Comparison of ENCODE assay signal across 1 cellular context in the genomic region with DNA sequence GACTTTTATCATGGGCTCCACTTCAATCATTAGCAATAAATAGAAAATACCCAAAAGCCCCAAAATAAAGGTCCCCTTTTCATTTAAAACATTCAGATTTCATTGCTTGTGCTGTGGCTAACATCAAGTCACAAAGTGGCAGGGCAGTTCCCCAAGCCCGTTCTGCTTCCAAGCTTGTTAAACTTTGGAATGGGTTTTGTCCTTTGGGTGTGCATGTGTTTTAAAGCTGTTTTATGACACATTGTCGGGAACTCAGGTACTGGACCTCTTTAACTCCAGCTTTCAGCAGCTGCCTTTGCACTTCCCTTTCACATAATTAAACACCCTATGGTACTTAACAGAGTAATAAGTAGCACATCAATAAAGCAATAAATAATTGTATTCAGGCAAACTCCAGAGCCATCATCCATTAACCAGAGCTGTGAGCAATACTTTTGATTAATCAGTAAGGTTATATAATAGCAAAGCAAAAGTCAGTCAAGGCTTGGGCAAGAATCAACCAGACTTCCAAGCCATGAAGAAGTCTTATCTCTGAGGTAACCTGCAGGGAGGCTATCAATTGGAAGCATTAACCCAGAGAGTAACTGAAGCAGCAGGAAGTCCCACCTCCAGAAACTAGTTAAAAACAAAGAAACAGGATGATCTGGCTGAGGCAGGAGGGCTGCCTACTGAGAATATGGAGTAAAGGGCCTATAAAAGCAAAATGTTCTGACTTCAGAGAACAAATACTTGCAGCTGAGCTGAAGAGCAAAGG.
TF ChIP-seq lines count a peak whose summit lies in the region.

No MANE protein-coding gene starts in this region.

TF ChIP-seq in GM23338, 12 proteins besides CTCF, POLR2A, EP300 and RAD21:
- TF ChIP-seq, protein P1, sequence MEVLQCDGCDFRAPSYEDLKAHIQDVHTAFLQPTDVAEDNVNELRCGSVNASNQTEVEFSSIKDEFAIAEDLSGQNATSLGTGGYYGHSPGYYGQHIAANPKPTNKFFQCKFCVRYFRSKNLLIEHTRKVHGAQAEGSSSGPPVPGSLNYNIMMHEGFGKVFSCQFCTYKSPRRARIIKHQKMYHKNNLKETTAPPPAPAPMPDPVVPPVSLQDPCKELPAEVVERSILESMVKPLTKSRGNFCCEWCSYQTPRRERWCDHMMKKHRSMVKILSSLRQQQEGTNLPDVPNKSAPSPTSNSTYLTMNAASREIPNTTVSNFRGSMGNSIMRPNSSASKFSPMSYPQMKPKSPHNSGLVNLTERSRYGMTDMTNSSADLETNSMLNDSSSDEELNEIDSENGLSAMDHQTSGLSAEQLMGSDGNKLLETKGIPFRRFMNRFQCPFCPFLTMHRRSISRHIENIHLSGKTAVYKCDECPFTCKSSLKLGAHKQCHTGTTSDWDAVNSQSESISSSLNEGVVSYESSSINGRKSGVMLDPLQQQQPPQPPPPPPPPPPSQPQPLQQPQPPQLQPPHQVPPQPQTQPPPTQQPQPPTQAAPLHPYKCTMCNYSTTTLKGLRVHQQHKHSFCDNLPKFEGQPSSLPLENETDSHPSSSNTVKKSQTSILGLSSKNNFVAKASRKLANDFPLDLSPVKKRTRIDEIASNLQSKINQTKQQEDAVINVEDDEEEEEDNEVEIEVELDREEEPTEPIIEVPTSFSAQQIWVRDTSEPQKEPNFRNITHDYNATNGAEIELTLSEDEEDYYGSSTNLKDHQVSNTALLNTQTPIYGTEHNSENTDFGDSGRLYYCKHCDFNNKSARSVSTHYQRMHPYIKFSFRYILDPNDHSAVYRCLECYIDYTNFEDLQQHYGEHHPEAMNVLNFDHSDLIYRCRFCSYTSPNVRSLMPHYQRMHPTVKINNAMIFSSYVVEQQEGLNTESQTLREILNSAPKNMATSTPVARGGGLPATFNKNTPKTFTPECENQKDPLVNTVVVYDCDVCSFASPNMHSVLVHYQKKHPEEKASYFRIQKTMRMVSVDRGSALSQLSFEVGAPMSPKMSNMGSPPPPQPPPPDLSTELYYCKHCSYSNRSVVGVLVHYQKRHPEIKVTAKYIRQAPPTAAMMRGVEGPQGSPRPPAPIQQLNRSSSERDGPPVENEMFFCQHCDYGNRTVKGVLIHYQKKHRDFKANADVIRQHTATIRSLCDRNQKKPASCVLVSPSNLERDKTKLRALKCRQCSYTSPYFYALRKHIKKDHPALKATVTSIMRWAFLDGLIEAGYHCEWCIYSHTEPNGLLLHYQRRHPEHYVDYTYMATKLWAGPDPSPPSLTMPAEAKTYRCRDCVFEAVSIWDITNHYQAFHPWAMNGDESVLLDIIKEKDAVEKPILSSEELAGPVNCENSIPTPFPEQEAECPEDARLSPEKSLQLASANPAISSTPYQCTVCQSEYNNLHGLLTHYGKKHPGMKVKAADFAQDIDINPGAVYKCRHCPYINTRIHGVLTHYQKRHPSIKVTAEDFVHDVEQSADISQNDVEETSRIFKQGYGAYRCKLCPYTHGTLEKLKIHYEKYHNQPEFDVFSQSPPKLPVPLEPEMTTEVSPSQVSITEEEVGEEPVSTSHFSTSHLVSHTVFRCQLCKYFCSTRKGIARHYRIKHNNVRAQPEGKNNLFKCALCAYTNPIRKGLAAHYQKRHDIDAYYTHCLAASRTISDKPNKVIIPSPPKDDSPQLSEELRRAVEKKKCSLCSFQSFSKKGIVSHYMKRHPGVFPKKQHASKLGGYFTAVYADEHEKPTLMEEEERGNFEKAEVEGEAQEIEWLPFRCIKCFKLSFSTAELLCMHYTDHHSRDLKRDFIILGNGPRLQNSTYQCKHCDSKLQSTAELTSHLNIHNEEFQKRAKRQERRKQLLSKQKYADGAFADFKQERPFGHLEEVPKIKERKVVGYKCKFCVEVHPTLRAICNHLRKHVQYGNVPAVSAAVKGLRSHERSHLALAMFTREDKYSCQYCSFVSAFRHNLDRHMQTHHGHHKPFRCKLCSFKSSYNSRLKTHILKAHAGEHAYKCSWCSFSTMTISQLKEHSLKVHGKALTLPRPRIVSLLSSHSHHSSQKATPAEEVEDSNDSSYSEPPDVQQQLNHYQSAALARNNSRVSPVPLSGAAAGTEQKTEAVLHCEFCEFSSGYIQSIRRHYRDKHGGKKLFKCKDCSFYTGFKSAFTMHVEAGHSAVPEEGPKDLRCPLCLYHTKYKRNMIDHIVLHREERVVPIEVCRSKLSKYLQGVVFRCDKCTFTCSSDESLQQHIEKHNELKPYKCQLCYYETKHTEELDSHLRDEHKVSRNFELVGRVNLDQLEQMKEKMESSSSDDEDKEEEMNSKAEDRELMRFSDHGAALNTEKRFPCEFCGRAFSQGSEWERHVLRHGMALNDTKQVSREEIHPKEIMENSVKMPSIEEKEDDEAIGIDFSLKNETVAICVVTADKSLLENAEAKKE (CRISPR knock-in tag; IDR thresholded peaks at IDR 0.05): no peak
- TF ChIP-seq, protein P2, sequence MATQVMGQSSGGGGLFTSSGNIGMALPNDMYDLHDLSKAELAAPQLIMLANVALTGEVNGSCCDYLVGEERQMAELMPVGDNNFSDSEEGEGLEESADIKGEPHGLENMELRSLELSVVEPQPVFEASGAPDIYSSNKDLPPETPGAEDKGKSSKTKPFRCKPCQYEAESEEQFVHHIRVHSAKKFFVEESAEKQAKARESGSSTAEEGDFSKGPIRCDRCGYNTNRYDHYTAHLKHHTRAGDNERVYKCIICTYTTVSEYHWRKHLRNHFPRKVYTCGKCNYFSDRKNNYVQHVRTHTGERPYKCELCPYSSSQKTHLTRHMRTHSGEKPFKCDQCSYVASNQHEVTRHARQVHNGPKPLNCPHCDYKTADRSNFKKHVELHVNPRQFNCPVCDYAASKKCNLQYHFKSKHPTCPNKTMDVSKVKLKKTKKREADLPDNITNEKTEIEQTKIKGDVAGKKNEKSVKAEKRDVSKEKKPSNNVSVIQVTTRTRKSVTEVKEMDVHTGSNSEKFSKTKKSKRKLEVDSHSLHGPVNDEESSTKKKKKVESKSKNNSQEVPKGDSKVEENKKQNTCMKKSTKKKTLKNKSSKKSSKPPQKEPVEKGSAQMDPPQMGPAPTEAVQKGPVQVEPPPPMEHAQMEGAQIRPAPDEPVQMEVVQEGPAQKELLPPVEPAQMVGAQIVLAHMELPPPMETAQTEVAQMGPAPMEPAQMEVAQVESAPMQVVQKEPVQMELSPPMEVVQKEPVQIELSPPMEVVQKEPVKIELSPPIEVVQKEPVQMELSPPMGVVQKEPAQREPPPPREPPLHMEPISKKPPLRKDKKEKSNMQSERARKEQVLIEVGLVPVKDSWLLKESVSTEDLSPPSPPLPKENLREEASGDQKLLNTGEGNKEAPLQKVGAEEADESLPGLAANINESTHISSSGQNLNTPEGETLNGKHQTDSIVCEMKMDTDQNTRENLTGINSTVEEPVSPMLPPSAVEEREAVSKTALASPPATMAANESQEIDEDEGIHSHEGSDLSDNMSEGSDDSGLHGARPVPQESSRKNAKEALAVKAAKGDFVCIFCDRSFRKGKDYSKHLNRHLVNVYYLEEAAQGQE (IDR thresholded peaks at IDR 0.05; ENCODE audit: unreplicated experiment): no peak
- TF ChIP-seq STAT1 (IDR thresholded peaks at IDR 0.05; ENCODE audit: unreplicated experiment): no peak
- no peak for TF ChIP-seq EZH2phosphoT487 (IDR thresholded peaks at IDR 0.05; ENCODE audit: unreplicated experiment)
- no peak for TF ChIP-seq JUNB (IDR thresholded peaks at IDR 0.05; ENCODE audit: unreplicated experiment)
- no peak for TF ChIP-seq CREB1 (CRISPR knock-in tag; IDR thresholded peaks at IDR 0.05; ENCODE audit: low read depth)
- no peak for TF ChIP-seq NANOG (IDR thresholded peaks at IDR 0.05; ENCODE audit: borderline replicate concordance)
- TF ChIP-seq, protein P3, sequence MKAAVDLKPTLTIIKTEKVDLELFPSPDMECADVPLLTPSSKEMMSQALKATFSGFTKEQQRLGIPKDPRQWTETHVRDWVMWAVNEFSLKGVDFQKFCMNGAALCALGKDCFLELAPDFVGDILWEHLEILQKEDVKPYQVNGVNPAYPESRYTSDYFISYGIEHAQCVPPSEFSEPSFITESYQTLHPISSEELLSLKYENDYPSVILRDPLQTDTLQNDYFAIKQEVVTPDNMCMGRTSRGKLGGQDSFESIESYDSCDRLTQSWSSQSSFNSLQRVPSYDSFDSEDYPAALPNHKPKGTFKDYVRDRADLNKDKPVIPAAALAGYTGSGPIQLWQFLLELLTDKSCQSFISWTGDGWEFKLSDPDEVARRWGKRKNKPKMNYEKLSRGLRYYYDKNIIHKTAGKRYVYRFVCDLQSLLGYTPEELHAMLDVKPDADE (IDR thresholded peaks at IDR 0.05): no peak
- no peak for TF ChIP-seq ZNF331 (CRISPR knock-in tag; IDR thresholded peaks at IDR 0.05; ENCODE audit: low read depth)
- no peak for TF ChIP-seq ZNF114 (CRISPR knock-in tag; IDR thresholded peaks at IDR 0.05)
- TF ChIP-seq POLR2AphosphoS5 (IDR thresholded peaks at IDR 0.05; ENCODE audit: low read depth): no peak
